ENCODE assay signal across 33 cellular contexts in genomic region chr20:37077009-37077408, GRCh38.
"Had no signal": no experiment of that assay in that cellular context is flagged by ENCODE, and none has a peak within 500 bp of the region (broad histone marks: within the 10 kb centered on the region; RNA-seq: fewer than 3 reads in every experiment).

No MANE protein-coding gene starts in this region.

- H3K36me3 ChIP-seq: ascending aorta, cardiac muscle cell had no signal

- H3K9me3 Mint-ChIP-seq: activated naive CD8-positive, alpha-beta T cell treated with anti-CD3 and anti-CD28 coated beads, Interleukin-2, amount 10 ng/mL, durations not matched to agents 7 days and 5 days; activated naive CD8-positive, alpha-beta T cell treated with anti-CD3 and anti-CD28 coated beads, Interleukin-2, amount 50 U/mL, for 24 hours; activated T-cell treated with anti-CD3 and anti-CD28 coated beads, Interleukin-2, amount 50 U/mL, for 24 hours; T-helper 1 cell treated with Interleukin-12 subunit alpha and Interleukin-12 subunit beta and Interleukin-4 antibody, amounts not matched to agents 30 μg/mL and 1 μg/mL, for 36 hours had no signal

- ATAC-seq: activated CD8-positive, alpha-beta T cell treated with anti-CD3 and anti-CD28 coated beads for 36 hours; activated naive CD8-positive, alpha-beta T cell treated with anti-CD3 and anti-CD28 coated beads, Interleukin-2, amount 50 U/mL, for 24 hours had no signal

- H3K27ac Mint-ChIP-seq: activated B cell treated with CpG ODN at 0.5 μM for 24 hours; activated CD4-positive, alpha-beta memory T cell treated with anti-CD3 and anti-CD28 coated beads for 36 hours; activated CD8-positive, alpha-beta T cell treated with anti-CD3 and anti-CD28 coated beads for 36 hours; activated naive CD4-positive, alpha-beta T cell treated with anti-CD3 and anti-CD28 coated beads, Interleukin-2, amount 10 ng/mL, durations not matched to agents 7 days and 5 days; activated naive CD4-positive, alpha-beta T cell treated with anti-CD3 and anti-CD28 coated beads, Interleukin-2, amount 50 U/mL, for 24 hours; activated naive CD8-positive, alpha-beta T cell; activated naive CD8-positive, alpha-beta T cell treated with anti-CD3 and anti-CD28 coated beads, Interleukin-2, amount 10 ng/mL, durations not matched to agents 7 days and 5 days; activated naive CD8-positive, alpha-beta T cell treated with anti-CD3 and anti-CD28 coated beads, Interleukin-2, amount 50 U/mL, for 24 hours; activated T-cell treated with anti-CD3 and anti-CD28 coated beads, Interleukin-2, amount 50 U/mL, for 24 hours; activated T-helper 2 cell treated with anti-CD3 and anti-CD28 coated beads, Interferon-gamma antibody, Interleukin-2, Interleukin-4, amounts not matched to agents 10 μg/mL and 5 μg/mL and 100 μg/mL, durations not matched to agents 14 hours and 24 hours and 36 hours; T-helper 1 cell treated with Interleukin-12 subunit alpha and Interleukin-12 subunit beta and Interleukin-4 antibody, amounts not matched to agents 30 μg/mL and 1 μg/mL, for 36 hours had no signal

- H3K9me3 ChIP-seq: ascending aorta had no signal

- DNase-seq: activated B cell treated with CpG ODN at 0.5 μM for 24 hours; activated CD4-positive, alpha-beta memory T cell treated with anti-CD3 and anti-CD28 coated beads for 36 hours; activated CD4-positive, alpha-beta T cell treated with anti-CD3 and anti-CD28 coated beads for 4 hours; activated CD4-positive, alpha-beta T cell treated with anti-CD3 and anti-CD28 coated beads, Interleukin-2, amount 10 ng/mL, durations not matched to agents 24 days and 14 days; activated CD4-positive, alpha-beta T cell treated with anti-CD3 and anti-CD28 coated beads, Interleukin-2, amount 50 U/mL, for 1 hour; activated CD4-positive, alpha-beta T cell treated with anti-CD3 and anti-CD28 coated beads, Interleukin-2, amount 50 U/mL, for 4 hours; activated CD4-positive, CD25-positive, alpha-beta regulatory T cell treated with anti-CD3 and anti-CD28 coated beads, Interleukin-2, amount 50 U/mL, for 72 hours; activated CD8-positive, alpha-beta memory T cell treated with anti-CD3 and anti-CD28 coated beads, Interleukin-2, amount 50 U/mL, for 48 hours; activated CD8-positive, alpha-beta T cell treated with anti-CD3 and anti-CD28 coated beads for 36 hours; activated effector memory CD4-positive, alpha-beta T cell treated with Interleukin-2 at 50 U/mL for 16 hours; activated gamma-delta T cell; activated naive CD4-positive, alpha-beta T cell treated with anti-CD3 and anti-CD28 coated beads, Interleukin-2, amount 10 ng/mL, durations not matched to agents 7 days and 5 days; activated naive CD4-positive, alpha-beta T cell treated with Interleukin-2 at 50 U/mL for 16 hours; activated naive CD8-positive, alpha-beta T cell treated with anti-CD3 and anti-CD28 coated beads, Interleukin-2, amount 10 ng/mL, durations not matched to agents 7 days and 5 days; activated naive CD8-positive, alpha-beta T cell treated with anti-CD3 and anti-CD28 coated beads, Interleukin-2, amount 50 U/mL, for 24 hours; activated T-cell treated with anti-CD3 and anti-CD28 coated beads, Interleukin-2, amount 50 U/mL, for 24 hours; activated T-cell treated with anti-CD3 and anti-CD28 coated beads, Interleukin-2, amount 50 U/mL, for 48 hours; amygdala; anterior cingulate cortex; caudate nucleus; cerebellar nuclear complex; T-helper 1 cell; T-helper 2 cell; T-helper 9 cell had no signal

- H3K27ac ChIP-seq: ascending aorta, cardiac muscle cell, VCaP had no signal

- H3K27me3 Mint-ChIP-seq: activated B cell treated with CpG ODN at 0.5 μM for 24 hours; activated CD4-positive, alpha-beta memory T cell treated with anti-CD3 and anti-CD28 coated beads for 36 hours; activated CD4-positive, alpha-beta T cell treated with anti-CD3 and anti-CD28 coated beads, Interleukin-2, amount 10 ng/mL, durations not matched to agents 24 days and 14 days; activated CD8-positive, alpha-beta T cell treated with anti-CD3 and anti-CD28 coated beads for 36 hours; activated naive CD4-positive, alpha-beta T cell treated with anti-CD3 and anti-CD28 coated beads, Interleukin-2, amount 10 ng/mL, durations not matched to agents 7 days and 5 days; activated naive CD4-positive, alpha-beta T cell treated with anti-CD3 and anti-CD28 coated beads, Interleukin-2, amount 50 U/mL, for 24 hours; activated naive CD8-positive, alpha-beta T cell; activated naive CD8-positive, alpha-beta T cell treated with anti-CD3 and anti-CD28 coated beads, Interleukin-2, amount 10 ng/mL, durations not matched to agents 7 days and 5 days; activated naive CD8-positive, alpha-beta T cell treated with anti-CD3 and anti-CD28 coated beads, Interleukin-2, amount 50 U/mL, for 24 hours; activated T-cell treated with anti-CD3 and anti-CD28 coated beads, Interleukin-2, amount 50 U/mL, for 24 hours; brain had no signal

- H3K4me3 ChIP-seq: ascending aorta, cardiac muscle cell had no signal

- H3K4me3 Mint-ChIP-seq: activated B cell treated with CpG ODN at 0.5 μM for 24 hours; activated CD4-positive, alpha-beta memory T cell treated with anti-CD3 and anti-CD28 coated beads for 36 hours; activated CD4-positive, alpha-beta T cell treated with anti-CD3 and anti-CD28 coated beads, Interleukin-2, amount 10 ng/mL, durations not matched to agents 24 days and 14 days; activated CD8-positive, alpha-beta T cell treated with anti-CD3 and anti-CD28 coated beads for 36 hours; activated naive CD4-positive, alpha-beta T cell treated with anti-CD3 and anti-CD28 coated beads, Interleukin-2, amount 10 ng/mL, durations not matched to agents 7 days and 5 days; activated naive CD4-positive, alpha-beta T cell treated with anti-CD3 and anti-CD28 coated beads, Interleukin-2, amount 50 U/mL, for 24 hours; activated naive CD8-positive, alpha-beta T cell; activated naive CD8-positive, alpha-beta T cell treated with anti-CD3 and anti-CD28 coated beads, Interleukin-2, amount 10 ng/mL, durations not matched to agents 7 days and 5 days; activated naive CD8-positive, alpha-beta T cell treated with anti-CD3 and anti-CD28 coated beads, Interleukin-2, amount 50 U/mL, for 24 hours; activated T-cell treated with anti-CD3 and anti-CD28 coated beads, Interleukin-2, amount 50 U/mL, for 24 hours; brain; T-helper 1 cell treated with Interleukin-12 subunit alpha and Interleukin-12 subunit beta and Interleukin-4 antibody, amounts not matched to agents 30 μg/mL and 1 μg/mL, for 36 hours; T-helper 2 cell treated with Interferon-gamma antibody and Interleukin-4, amounts not matched to agents 5 μg/mL and 100 μg/mL, for 36 hours had no signal

- H3K4me1 Mint-ChIP-seq: brain had no signal

- H3K27me3 ChIP-seq: ascending aorta, cardiac muscle cell had no signal

- H3K4me1 ChIP-seq: ascending aorta had no signal
